28 cellular contexts compared by ENCODE assay signal in the genomic region with DNA sequence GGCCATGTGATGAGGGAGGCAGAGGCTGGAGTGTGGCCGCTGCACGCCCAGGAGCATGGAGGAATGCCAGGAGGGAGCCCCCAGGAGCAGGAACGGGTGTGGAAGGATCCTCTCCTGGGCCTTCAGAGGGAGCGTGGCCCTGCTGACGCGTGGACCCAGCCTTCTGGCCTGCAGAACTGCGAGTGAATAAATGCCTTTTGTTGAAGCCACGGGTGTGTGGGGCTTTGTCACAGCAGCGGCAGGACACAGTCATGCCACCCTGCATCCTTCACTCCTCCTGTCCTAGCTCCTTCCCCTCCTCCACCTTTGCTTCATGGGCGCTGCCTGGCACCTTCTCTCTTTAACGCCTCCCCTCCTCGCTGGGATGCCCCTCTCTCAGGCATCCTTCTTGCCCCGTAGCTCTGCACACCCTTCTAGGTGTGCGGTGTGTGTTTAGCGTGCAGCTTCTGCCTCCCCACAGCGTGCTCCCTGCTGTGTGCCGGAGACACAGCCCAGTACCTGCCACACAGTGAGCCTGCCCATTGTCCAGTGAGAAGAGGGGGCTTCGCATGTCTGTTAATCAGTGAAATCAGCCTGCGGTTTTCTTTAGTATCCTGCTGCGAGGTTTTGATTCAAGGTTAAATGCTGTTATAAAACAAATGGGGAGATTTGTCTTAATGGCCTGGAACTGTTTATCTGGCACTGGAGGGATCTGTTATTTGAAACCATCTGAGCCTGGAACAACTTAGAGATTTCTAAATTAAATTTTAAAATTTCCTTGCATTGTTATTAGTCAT.
DNase-seq lines count a peak whose midpoint lies in the region; ATAC-seq, FAIRE-seq and TF ChIP-seq lines count a peak whose summit lies in the region.
"Had no signal": no experiment of that assay in that cellular context is flagged by ENCODE, and none has a peak within 500 bp of the region (broad histone marks: within the 10 kb centered on the region; RNA-seq: fewer than 3 reads in every experiment).

No MANE protein-coding gene starts in this region.

- no peak overlapping the region for H4K91ac ChIP-seq in neuronal stem cell (ENCODE audit: low read depth, low read length, poor library complexity)

- ATAC-seq in SK-N-SH treated with all-trans-retinoic acid at 6 μM for 48 hours (peak; percentile 67), HG02981 (IDR thresholded peaks at IDR 0.05; ENCODE audit: unreplicated experiment) (no peak), pancreas (no peak)
- no peak for ATAC-seq in activated CD8-positive, alpha-beta T cell treated with anti-CD3 and anti-CD28 coated beads for 36 hours
- ATAC-seq: HCT116, left ventricle myocardium superior, WTC11 had no signal

- H2BK12ac ChIP-seq in neuronal stem cell (ENCODE audit: low read length), result no peak overlapping the region

- H2BK5ac ChIP-seq in neuronal stem cell (ENCODE audit: low read length), result no peak overlapping the region

- DNase-seq in DMS79 treated with DMSO at 0.1 percent for 48 hours (lab: John Stamatoyannopoulos, UW) (peak; percentile 56), NCI-H1417 treated with DMSO at 0.1 percent for 48 hours (lab: John Stamatoyannopoulos, UW) (peak; percentile 24), neuronal stem cell (ENCODE audit: low spot score) (no peak), pancreas (no peak), AG20443 (ENCODE audit: low spot score) (no peak)
- no peak for DNase-seq in activated CD8-positive, alpha-beta T cell treated with anti-CD3 and anti-CD28 coated beads for 36 hours
- DNase-seq: activated CD4-positive, alpha-beta T cell treated with anti-CD3 and anti-CD28 coated beads, Interleukin-2, amount 50 U/mL, for 48 hours; activated T-cell treated with anti-CD3 and anti-CD28 coated beads, Interleukin-2, amount 50 U/mL, for 48 hours; aorta; caudate nucleus; dermis blood vessel endothelial cell; KBM-7; left ventricle myocardium superior; MM.1S; NCI-H2029; NCI-H526 treated with DMSO at 0.1 percent for 48 hours; spleen; stimulated activated CD4-positive, alpha-beta T cell treated with anti-CD3 and anti-CD28 coated beads, Interleukin-4, amount 100 ng/mL, for 24 hours; stimulated activated naive CD4-positive, alpha-beta T cell treated with Interleukin-2 at 50 U/mL for 16 hours; T1000 had no signal

- no peak overlapping the region for H4K8ac ChIP-seq in neuronal stem cell (ENCODE audit: low read depth, low read length)

- H2AK5ac ChIP-seq in neuronal stem cell (ENCODE audit: low read depth, low read length), result no peak overlapping the region

- POLR2A ChIA-PET in activated CD8-positive, alpha-beta T cell treated with anti-CD3 and anti-CD28 coated beads for 36 hours (lab: Charles Lee), result no interaction called here

- no peak overlapping the region for H2BK15ac ChIP-seq in neuronal stem cell (ENCODE audit: low read length)

- H3K4me2 ChIP-seq in neuronal stem cell (ENCODE audit: insufficient read depth, low read length, poor library complexity, severe bottlenecking), result no peak overlapping the region
- H3K4me2 ChIP-seq: neural progenitor cell had no signal

- no peak overlapping the region for H2AFZ ChIP-seq in neuronal stem cell (ENCODE audit: low read length)
- H2AFZ ChIP-seq: neural progenitor cell had no signal

- peaks cover 4% of the 10 kb centered on the region for H3K27me3 Mint-ChIP-seq in activated CD8-positive, alpha-beta T cell treated with anti-CD3 and anti-CD28 coated beads for 36 hours

- no peak overlapping the region for H3K18ac ChIP-seq in neuronal stem cell (ENCODE audit: low read length)

- peaks cover 0 to 1% of the 10 kb centered on the region in 2 donors for H3K4me1 ChIP-seq in neuronal stem cell (ENCODE audit: control insufficient read depth in 2 of 2, insufficient read depth in 1 of 2, low read depth in 1 of 2, low read length in 2 of 2)
- H3K4me1 ChIP-seq in pancreas, result no peaks in the 10 kb centered on the region
- H3K4me1 ChIP-seq: neural progenitor cell, spleen had no signal

- H3K4me3 ChIP-seq in neuronal stem cell (ENCODE audit: low read length in 2 of 2), result peak overlapping the region in 1 of 2 donors; percentile 50
- H3K4me3 ChIP-seq in pancreas, result no peak overlapping the region
- H3K4me3 ChIP-seq: neural progenitor cell, spleen had no signal

- no peak overlapping the region for H3K23ac ChIP-seq in neuronal stem cell (ENCODE audit: low read depth, low read length, poor library complexity)

- WGBS in neuronal stem cell (ENCODE audit: extremely low coverage in 2 of 2, insufficient read length in 2 of 2, insufficient replicate concordance in 1 of 2), 2 donors, result no CpG with 5 or more reads among the region's 20 CpGs
- WGBS in pancreas, 2 donors, result 80 to 87% methylated on average over 20 of the region's 20 CpGs

- CTCF ChIA-PET in activated CD8-positive, alpha-beta T cell treated with anti-CD3 and anti-CD28 coated beads for 36 hours (lab: Charles Lee), result interaction anchor here (1.4 kb wide), 1 partner anchor 8 kb away, joined by 4 read pairs; no protein-coding TSS in a partner anchor

- H3K9ac ChIP-seq in neuronal stem cell (ENCODE audit: low read depth, low read length, poor library complexity), result peak overlapping the region; percentile 24
- H3K9ac ChIP-seq: neural progenitor cell had no signal

- H3K4me1 Mint-ChIP-seq in activated CD8-positive, alpha-beta T cell treated with anti-CD3 and anti-CD28 coated beads for 36 hours (ENCODE audit: low read depth), result no peaks in the 10 kb centered on the region
- H3K4me1 Mint-ChIP-seq: activated naive CD4-positive, alpha-beta T cell treated with anti-CD3 and anti-CD28 coated beads, Interleukin-2, amount 50 U/mL, for 24 hours had no signal

- H3K27me3 ChIP-seq in neuronal stem cell (ENCODE audit: control insufficient read depth in 3 of 3, insufficient read depth in 3 of 3, low read depth in 1 of 3, low read length in 3 of 3) (no peaks in the 10 kb centered on the region), pancreas (no peaks in the 10 kb centered on the region)
- H3K27me3 ChIP-seq: neural progenitor cell had no signal

- FAIRE-seq in pancreas (lab: Jason Lieb, UNC), result no peak
- FAIRE-seq: G401.6, GM18507 had no signal

- H3K36me3 Mint-ChIP-seq in activated CD8-positive, alpha-beta T cell treated with anti-CD3 and anti-CD28 coated beads for 36 hours (ENCODE audit: low read depth), result no peaks in the 10 kb centered on the region
- H3K36me3 Mint-ChIP-seq: neural progenitor cell had no signal

- no peak overlapping the region for H3K14ac ChIP-seq in neuronal stem cell (ENCODE audit: low read length)

- no peak overlapping the region for H3K27ac Mint-ChIP-seq in activated CD8-positive, alpha-beta T cell treated with anti-CD3 and anti-CD28 coated beads for 36 hours
- H3K27ac Mint-ChIP-seq: activated naive CD4-positive, alpha-beta T cell treated with anti-CD3 and anti-CD28 coated beads, Interleukin-2, amount 50 U/mL, for 24 hours; neural progenitor cell; WTC11 had no signal

- no peaks in the 10 kb centered on the region for H3K9me3 Mint-ChIP-seq in activated CD8-positive, alpha-beta T cell treated with anti-CD3 and anti-CD28 coated beads for 36 hours
- H3K9me3 Mint-ChIP-seq: activated naive CD4-positive, alpha-beta T cell treated with anti-CD3 and anti-CD28 coated beads, Interleukin-2, amount 50 U/mL, for 24 hours; neural progenitor cell had no signal

- H3K4me3 Mint-ChIP-seq in activated CD8-positive, alpha-beta T cell treated with anti-CD3 and anti-CD28 coated beads for 36 hours, result no peak overlapping the region
- H3K4me3 Mint-ChIP-seq: activated naive CD4-positive, alpha-beta T cell treated with anti-CD3 and anti-CD28 coated beads, Interleukin-2, amount 50 U/mL, for 24 hours; neural progenitor cell; WTC11 had no signal

- no peak overlapping the region for H3K4ac ChIP-seq in neuronal stem cell (ENCODE audit: low read length)

- H3K9me3 ChIP-seq in neuronal stem cell (replicated peaks in 1 of 2; ENCODE audit: control insufficient read depth in 2 of 2, insufficient read depth in 1 of 2, low read depth in 1 of 2, low read length in 2 of 2), result peaks cover 0 to 42% of the 10 kb centered on the region in 2 donors
- no peaks in the 10 kb centered on the region for H3K9me3 ChIP-seq in pancreas
- H3K9me3 ChIP-seq: spleen had no signal

- H3K36me3 ChIP-seq in neuronal stem cell (replicated peaks in 1 of 2; ENCODE audit: control insufficient read depth in 2 of 2, insufficient read depth in 2 of 2, low read length in 2 of 2) (no peaks in the 10 kb centered on the region), pancreas (no peaks in the 10 kb centered on the region)
- H3K36me3 ChIP-seq: neural progenitor cell, spleen had no signal

- intact Hi-C loops in pancreas (cut with DNase I), result no loop called here
- intact Hi-C loops in activated CD8-positive, alpha-beta T cell treated with anti-CD3 and anti-CD28 coated beads for 36 hours (cut with micrococcal nuclease), result no loop called here

- no peak overlapping the region for H3K27ac ChIP-seq in neuronal stem cell (replicated peaks; ENCODE audit: low read length)
- H3K27ac ChIP-seq in pancreas, result no peak overlapping the region
- H3K27ac ChIP-seq: neural progenitor cell, spleen had no signal

- no peak overlapping the region for H2BK120ac ChIP-seq in neuronal stem cell (ENCODE audit: low read depth, low read length)

- no peaks in the 10 kb centered on the region for H3K79me1 ChIP-seq in neuronal stem cell (ENCODE audit: low read depth, low read length)

- TF ChIP-seq CTCF in pancreas (IDR thresholded peaks at IDR 0.05), result no peak
- TF ChIP-seq CTCF in activated CD8-positive, alpha-beta T cell treated with anti-CD3 and anti-CD28 coated beads for 36 hours (IDR thresholded peaks at IDR 0.05), result no peak

TF ChIP-seq in SK-N-SH treated with all-trans-retinoic acid at 6 μM for 48 hours, 23 proteins besides CTCF, POLR2A, EP300 and RAD21:
- peak; percentile 61; the same call in 1 of the 2 replicates for TF ChIP-seq TCF4 (CRISPR knock-in tag; IDR thresholded peaks at IDR 0.05; ENCODE audit: borderline replicate concordance)
- no peak for TF ChIP-seq TOX (CRISPR knock-in tag; IDR thresholded peaks at IDR 0.05; ENCODE audit: borderline replicate concordance)

Comparison
In these comparisons a context has a peak if more than half of its experiments do, and no peak if none do; other contexts are left out.
1. DNase-seq: peak in DMS79 treated with DMSO at 0.1 percent for 48 hours (single experiment) and NCI-H1417 treated with DMSO at 0.1 percent for 48 hours (single experiment); none in neuronal stem cell (single experiment), pancreas (0 of 6), AG20443 (single experiment) and activated CD8-positive, alpha-beta T cell treated with anti-CD3 and anti-CD28 coated beads for 36 hours (single experiment).